In the genomic region with DNA sequence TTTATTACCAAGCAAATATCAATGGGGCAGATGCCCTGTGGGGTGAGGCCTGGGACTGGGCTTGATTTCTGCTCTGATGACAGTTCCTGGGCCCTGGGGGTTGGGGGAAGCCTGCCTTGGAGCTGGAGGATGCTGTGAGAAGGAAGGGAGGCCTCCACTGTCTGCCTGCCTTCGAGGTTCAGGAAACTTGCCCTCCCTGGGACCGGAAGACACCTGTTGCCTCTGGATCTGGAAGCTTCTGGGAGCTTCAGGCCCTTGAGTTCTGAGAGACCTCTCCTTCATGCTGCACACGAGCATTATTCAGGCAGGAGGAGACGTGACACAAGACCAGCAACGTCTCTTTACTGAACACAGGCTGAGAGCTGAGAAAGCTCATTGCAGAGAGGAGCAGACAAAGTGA, we compare ENCODE assay signal across 1 cellular context.
TF ChIP-seq lines count a peak whose summit lies in the region.

No MANE protein-coding gene starts in this region.

TF ChIP-seq in IMR-90, 13 proteins besides CTCF, POLR2A, EP300 and RAD21 (continued from another document):
- TF ChIP-seq, protein P1, sequence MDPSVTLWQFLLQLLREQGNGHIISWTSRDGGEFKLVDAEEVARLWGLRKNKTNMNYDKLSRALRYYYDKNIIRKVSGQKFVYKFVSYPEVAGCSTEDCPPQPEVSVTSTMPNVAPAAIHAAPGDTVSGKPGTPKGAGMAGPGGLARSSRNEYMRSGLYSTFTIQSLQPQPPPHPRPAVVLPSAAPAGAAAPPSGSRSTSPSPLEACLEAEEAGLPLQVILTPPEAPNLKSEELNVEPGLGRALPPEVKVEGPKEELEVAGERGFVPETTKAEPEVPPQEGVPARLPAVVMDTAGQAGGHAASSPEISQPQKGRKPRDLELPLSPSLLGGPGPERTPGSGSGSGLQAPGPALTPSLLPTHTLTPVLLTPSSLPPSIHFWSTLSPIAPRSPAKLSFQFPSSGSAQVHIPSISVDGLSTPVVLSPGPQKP (IDR thresholded peaks at IDR 0.05; ENCODE audit: borderline replicate concordance, low read depth, low read length): no peak
- TF ChIP-seq, protein P2, sequence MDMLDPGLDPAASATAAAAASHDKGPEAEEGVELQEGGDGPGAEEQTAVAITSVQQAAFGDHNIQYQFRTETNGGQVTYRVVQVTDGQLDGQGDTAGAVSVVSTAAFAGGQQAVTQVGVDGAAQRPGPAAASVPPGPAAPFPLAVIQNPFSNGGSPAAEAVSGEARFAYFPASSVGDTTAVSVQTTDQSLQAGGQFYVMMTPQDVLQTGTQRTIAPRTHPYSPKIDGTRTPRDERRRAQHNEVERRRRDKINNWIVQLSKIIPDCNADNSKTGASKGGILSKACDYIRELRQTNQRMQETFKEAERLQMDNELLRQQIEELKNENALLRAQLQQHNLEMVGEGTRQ (IDR thresholded peaks at IDR 0.05; ENCODE audit: low read depth, low read length): no peak
- TF ChIP-seq MXI1 (IDR thresholded peaks at IDR 0.05; ENCODE audit: borderline replicate concordance, low read depth, low read length): no peak
